ENCODE assay signal across 1 cellular context in the genomic region with DNA sequence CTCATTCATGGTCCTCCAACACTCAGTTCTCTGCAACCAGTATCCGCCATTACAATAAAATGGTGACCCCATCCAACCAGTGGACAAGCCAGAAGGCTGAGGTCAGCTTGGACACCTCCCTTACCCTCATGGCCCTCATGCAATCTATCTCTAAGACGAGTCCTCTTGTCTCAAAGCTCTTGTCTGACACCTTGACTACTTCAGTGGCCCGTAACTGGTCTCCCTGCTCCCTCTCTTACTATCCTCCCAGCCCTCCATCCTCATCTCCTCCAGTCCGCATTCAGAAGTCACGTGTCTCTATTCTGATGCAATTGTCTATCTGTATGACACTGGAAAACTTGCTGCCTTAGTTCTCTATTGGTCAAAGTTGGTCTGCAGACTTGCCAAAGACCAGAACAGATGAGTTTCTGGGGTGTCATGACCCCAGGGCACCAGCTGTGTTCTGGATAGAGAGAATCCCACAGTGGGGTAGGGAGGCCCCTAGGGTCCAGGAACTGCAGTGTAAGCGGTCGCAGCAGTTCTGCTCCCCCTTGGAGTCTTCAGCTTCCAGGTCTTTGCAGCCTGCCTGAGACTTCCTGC.
A peak's percentile ranks its signal among the peaks of the same experiment; 100 is the strongest.
TF ChIP-seq lines count a peak whose summit lies in the region.

No MANE protein-coding gene starts in this region.

TF ChIP-seq in K562, 482 proteins besides CTCF, POLR2A, EP300 and RAD21 (continued from another document and continues in another):
- TF ChIP-seq BCLAF1 (IDR thresholded peaks at IDR 0.05; ENCODE audit: borderline replicate concordance in 1 of 2, control insufficient read depth in 1 of 2, low read depth in 2 of 2, low read length in 1 of 2) (no peak), TCFL5 (CRISPR knock-in tag; conservative IDR thresholded peaks at IDR 0.05) (no peak), CEBPB (tag; IDR thresholded peaks at IDR 0.05) (peak; percentile 93), THRA (IDR thresholded peaks at IDR 0.05) (no peak), CTBP1 (IDR thresholded peaks at IDR 0.05; ENCODE audit: borderline replicate concordance) (peak; percentile 64; the same call in 1 of the 2 replicates), FOXA1 (IDR thresholded peaks at IDR 0.05; ENCODE audit: borderline replicate concordance) (no peak), FOXJ3 (CRISPR knock-in tag; IDR thresholded peaks at IDR 0.05) (no peak), NCOA1 (IDR thresholded peaks at IDR 0.05; ENCODE audit: low read depth) (no peak), HBP1 (CRISPR knock-in tag; IDR thresholded peaks at IDR 0.05) (no peak), ZNF318 (IDR thresholded peaks at IDR 0.05; ENCODE audit: borderline replicate concordance in 1 of 2, low read depth in 1 of 2) (peak in 1 of 2 experiments; percentile 56; a peak in 1 of 4 replicates), CREB1 (IDR thresholded peaks at IDR 0.05) (no peak), CREB1 (CRISPR knock-in tag; IDR thresholded peaks at IDR 0.05) (no peak), ZNF766 (CRISPR knock-in tag; conservative IDR thresholded peaks at IDR 0.05) (peak; percentile 70; the same call in 1 of the 2 replicates), TCF3 (CRISPR knock-in tag; IDR thresholded peaks at IDR 0.05) (peak; percentile 53), ZNF717 (CRISPR knock-in tag; IDR thresholded peaks at IDR 0.05) (no peak), E2F8 (IDR thresholded peaks at IDR 0.05; ENCODE audit: low read depth, partially characterized antibody) (no peak), NR1H2 (CRISPR knock-in tag; IDR thresholded peaks at IDR 0.05) (no peak), IRF2 (CRISPR knock-in tag; IDR thresholded peaks at IDR 0.05) (no peak), TEAD4 (IDR thresholded peaks at IDR 0.05; ENCODE audit: low read length) (no peak), TEAD4 (CRISPR knock-in tag; IDR thresholded peaks at IDR 0.05; ENCODE audit: borderline replicate concordance) (no peak), DACH1 (IDR thresholded peaks at IDR 0.05; ENCODE audit: partially characterized antibody) (no peak), DNMT1 (IDR thresholded peaks at IDR 0.05) (no peak), MCM7 (IDR thresholded peaks at IDR 0.05) (no peak)
- TF ChIP-seq, protein P1, sequence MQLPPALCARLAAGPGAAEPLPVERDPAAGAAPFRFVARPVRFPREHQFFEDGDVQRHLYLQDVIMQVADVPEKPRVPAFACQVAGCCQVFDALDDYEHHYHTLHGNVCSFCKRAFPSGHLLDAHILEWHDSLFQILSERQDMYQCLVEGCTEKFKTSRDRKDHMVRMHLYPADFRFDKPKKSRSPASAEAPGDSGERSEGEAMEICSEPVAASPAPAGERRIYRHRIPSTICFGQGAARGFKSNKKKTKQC (CRISPR knock-in tag; IDR thresholded peaks at IDR 0.05) = no peak
- TF ChIP-seq, protein P2, sequence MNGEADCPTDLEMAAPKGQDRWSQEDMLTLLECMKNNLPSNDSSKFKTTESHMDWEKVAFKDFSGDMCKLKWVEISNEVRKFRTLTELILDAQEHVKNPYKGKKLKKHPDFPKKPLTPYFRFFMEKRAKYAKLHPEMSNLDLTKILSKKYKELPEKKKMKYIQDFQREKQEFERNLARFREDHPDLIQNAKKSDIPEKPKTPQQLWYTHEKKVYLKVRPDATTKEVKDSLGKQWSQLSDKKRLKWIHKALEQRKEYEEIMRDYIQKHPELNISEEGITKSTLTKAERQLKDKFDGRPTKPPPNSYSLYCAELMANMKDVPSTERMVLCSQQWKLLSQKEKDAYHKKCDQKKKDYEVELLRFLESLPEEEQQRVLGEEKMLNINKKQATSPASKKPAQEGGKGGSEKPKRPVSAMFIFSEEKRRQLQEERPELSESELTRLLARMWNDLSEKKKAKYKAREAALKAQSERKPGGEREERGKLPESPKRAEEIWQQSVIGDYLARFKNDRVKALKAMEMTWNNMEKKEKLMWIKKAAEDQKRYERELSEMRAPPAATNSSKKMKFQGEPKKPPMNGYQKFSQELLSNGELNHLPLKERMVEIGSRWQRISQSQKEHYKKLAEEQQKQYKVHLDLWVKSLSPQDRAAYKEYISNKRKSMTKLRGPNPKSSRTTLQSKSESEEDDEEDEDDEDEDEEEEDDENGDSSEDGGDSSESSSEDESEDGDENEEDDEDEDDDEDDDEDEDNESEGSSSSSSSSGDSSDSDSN (IDR thresholded peaks at IDR 0.05; ENCODE audit: borderline replicate concordance in 1 of 2, low read depth in 2 of 2, low read length in 2 of 2) = no peak
- TF ChIP-seq, protein P3, sequence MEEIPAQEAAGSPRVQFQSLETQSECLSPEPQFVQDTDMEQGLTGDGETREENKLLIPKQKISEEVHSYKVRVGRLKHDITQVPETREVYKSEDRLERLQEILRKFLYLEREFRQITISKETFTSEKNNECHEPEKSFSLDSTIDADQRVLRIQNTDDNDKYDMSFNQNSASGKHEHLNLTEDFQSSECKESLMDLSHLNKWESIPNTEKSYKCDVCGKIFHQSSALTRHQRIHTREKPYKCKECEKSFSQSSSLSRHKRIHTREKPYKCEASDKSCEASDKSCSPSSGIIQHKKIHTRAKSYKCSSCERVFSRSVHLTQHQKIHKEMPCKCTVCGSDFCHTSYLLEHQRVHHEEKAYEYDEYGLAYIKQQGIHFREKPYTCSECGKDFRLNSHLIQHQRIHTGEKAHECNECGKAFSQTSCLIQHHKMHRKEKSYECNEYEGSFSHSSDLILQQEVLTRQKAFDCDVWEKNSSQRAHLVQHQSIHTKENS (CRISPR knock-in tag; IDR thresholded peaks at IDR 0.05) = no peak
